Comparison of ENCODE assay signal across 1 cellular context in the genomic region with DNA sequence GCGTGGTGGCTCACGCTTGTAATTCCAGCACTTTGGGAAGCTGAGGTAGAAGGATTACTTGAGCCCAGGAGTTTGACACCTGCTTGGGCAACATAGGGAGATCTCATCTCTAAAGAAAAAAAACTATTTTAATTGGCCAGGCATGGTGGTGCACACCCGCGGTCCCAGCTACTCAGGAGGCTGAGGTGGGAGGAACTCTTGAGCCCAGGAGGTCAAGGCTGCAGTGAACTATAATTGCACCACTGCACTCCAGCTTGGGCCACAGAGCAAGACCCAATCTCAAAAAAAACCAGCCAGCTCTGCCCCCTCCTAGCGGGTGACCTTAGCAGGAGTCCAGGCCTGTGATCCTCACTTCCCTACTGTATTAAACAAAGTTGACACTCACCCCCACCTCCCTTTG.
TF ChIP-seq lines count a peak whose summit lies in the region.

No MANE protein-coding gene starts in this region.

TF ChIP-seq in HEK293, 187 proteins besides CTCF, POLR2A, EP300 and RAD21:
- TF ChIP-seq, protein P1, sequence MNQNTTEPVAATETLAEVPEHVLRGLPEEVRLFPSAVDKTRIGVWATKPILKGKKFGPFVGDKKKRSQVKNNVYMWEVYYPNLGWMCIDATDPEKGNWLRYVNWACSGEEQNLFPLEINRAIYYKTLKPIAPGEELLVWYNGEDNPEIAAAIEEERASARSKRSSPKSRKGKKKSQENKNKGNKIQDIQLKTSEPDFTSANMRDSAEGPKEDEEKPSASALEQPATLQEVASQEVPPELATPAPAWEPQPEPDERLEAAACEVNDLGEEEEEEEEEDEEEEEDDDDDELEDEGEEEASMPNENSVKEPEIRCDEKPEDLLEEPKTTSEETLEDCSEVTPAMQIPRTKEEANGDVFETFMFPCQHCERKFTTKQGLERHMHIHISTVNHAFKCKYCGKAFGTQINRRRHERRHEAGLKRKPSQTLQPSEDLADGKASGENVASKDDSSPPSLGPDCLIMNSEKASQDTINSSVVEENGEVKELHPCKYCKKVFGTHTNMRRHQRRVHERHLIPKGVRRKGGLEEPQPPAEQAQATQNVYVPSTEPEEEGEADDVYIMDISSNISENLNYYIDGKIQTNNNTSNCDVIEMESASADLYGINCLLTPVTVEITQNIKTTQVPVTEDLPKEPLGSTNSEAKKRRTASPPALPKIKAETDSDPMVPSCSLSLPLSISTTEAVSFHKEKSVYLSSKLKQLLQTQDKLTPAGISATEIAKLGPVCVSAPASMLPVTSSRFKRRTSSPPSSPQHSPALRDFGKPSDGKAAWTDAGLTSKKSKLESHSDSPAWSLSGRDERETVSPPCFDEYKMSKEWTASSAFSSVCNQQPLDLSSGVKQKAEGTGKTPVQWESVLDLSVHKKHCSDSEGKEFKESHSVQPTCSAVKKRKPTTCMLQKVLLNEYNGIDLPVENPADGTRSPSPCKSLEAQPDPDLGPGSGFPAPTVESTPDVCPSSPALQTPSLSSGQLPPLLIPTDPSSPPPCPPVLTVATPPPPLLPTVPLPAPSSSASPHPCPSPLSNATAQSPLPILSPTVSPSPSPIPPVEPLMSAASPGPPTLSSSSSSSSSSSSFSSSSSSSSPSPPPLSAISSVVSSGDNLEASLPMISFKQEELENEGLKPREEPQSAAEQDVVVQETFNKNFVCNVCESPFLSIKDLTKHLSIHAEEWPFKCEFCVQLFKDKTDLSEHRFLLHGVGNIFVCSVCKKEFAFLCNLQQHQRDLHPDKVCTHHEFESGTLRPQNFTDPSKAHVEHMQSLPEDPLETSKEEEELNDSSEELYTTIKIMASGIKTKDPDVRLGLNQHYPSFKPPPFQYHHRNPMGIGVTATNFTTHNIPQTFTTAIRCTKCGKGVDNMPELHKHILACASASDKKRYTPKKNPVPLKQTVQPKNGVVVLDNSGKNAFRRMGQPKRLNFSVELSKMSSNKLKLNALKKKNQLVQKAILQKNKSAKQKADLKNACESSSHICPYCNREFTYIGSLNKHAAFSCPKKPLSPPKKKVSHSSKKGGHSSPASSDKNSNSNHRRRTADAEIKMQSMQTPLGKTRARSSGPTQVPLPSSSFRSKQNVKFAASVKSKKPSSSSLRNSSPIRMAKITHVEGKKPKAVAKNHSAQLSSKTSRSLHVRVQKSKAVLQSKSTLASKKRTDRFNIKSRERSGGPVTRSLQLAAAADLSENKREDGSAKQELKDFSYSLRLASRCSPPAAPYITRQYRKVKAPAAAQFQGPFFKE (tag by site-specific recombination; IDR thresholded peaks at IDR 0.05; ENCODE audit: borderline replicate concordance), result no peak
- no peak for TF ChIP-seq ZNF596 (tag by site-specific recombination; IDR thresholded peaks at IDR 0.05)
- TF ChIP-seq ZIC2 (tag by site-specific recombination; IDR thresholded peaks at IDR 0.05), result peak; percentile 12; the same call in 1 of the 2 replicates
- no peak for TF ChIP-seq ZNF768 (tag by site-specific recombination; IDR thresholded peaks at IDR 0.05)
- no peak; the same call in 1 of the 2 replicates for TF ChIP-seq ZXDB (tag by site-specific recombination; IDR thresholded peaks at IDR 0.05)
- TF ChIP-seq ZNF202 (tag by site-specific recombination; IDR thresholded peaks at IDR 0.05; ENCODE audit: borderline replicate concordance), result no peak
